1 cellular context compared by ENCODE assay signal in genomic region chr14:23301969-23302289, GRCh38.
TF ChIP-seq lines count a peak whose summit lies in the region.

No MANE protein-coding gene starts in this region.

TF ChIP-seq in HepG2, 621 proteins besides CTCF, POLR2A, EP300 and RAD21 (continued from another document and continues in another):
- peak; percentile 70; the same call in 1 of the 2 replicates for TF ChIP-seq IRF2 (CRISPR knock-in tag; IDR thresholded peaks at IDR 0.05)
- TF ChIP-seq LBX2 (CRISPR knock-in tag; IDR thresholded peaks at IDR 0.05; ENCODE audit: borderline replicate concordance): peak; percentile 93
- TF ChIP-seq KAT7 (CRISPR knock-in tag; IDR thresholded peaks at IDR 0.05; ENCODE audit: borderline replicate concordance): 0 out of 2 replicates have a peak, but pooled peaks have one; percentile 22
- TF ChIP-seq TRIM24 (CRISPR knock-in tag; IDR thresholded peaks at IDR 0.05): no peak
- TF ChIP-seq ETV6 (CRISPR knock-in tag; conservative IDR thresholded peaks at IDR 0.05): peak; percentile 49; the same call in 1 of the 2 replicates
- no peak; the same call in none of the 2 replicates for TF ChIP-seq ZNF263 (CRISPR knock-in tag; IDR thresholded peaks at IDR 0.05)
- peak; percentile 98; the same call in 1 of the 2 replicates for TF ChIP-seq SP140L (CRISPR knock-in tag; IDR thresholded peaks at IDR 0.05; ENCODE audit: borderline replicate concordance)
- TF ChIP-seq ARID5B (CRISPR knock-in tag; IDR thresholded peaks at IDR 0.05): peak; percentile 67; the same call in 1 of the 2 replicates
- TF ChIP-seq NCOR1 (IDR thresholded peaks at IDR 0.05; ENCODE audit: borderline replicate concordance, low read length): no peak
- peak; percentile 75; the same call in 1 of the 2 replicates for TF ChIP-seq NFIB (CRISPR knock-in tag; IDR thresholded peaks at IDR 0.05; ENCODE audit: borderline replicate concordance)
- TF ChIP-seq HMG20A (CRISPR knock-in tag; IDR thresholded peaks at IDR 0.05; ENCODE audit: borderline replicate concordance): no peak
- TF ChIP-seq KMT2A (CRISPR knock-in tag; IDR thresholded peaks at IDR 0.05): no peak; the same call in 1 of the 2 replicates
- 0 out of 2 replicates have a peak, but pooled peaks have one; percentile 21 for TF ChIP-seq SIN3A (IDR thresholded peaks at IDR 0.05; ENCODE audit: borderline replicate concordance, low read depth, low read length)
- TF ChIP-seq RFXANK (CRISPR knock-in tag; IDR thresholded peaks at IDR 0.05): peak; percentile 59
- TF ChIP-seq THAP8 (CRISPR knock-in tag; IDR thresholded peaks at IDR 0.05; ENCODE audit: borderline replicate concordance): no peak
- no peak for TF ChIP-seq SRF (IDR thresholded peaks at IDR 0.05; ENCODE audit: low read depth, low read length)
- TF ChIP-seq HMGXB3 (CRISPR knock-in tag; IDR thresholded peaks at IDR 0.05; ENCODE audit: borderline replicate concordance): peak; percentile 82; the same call in 1 of the 2 replicates
- peak; percentile 14; the same call in 1 of the 2 replicates for TF ChIP-seq RBAK (CRISPR knock-in tag; IDR thresholded peaks at IDR 0.05)
- peak; percentile 92 for TF ChIP-seq ZNF710 (CRISPR knock-in tag; IDR thresholded peaks at IDR 0.05; ENCODE audit: borderline replicate concordance)
- TF ChIP-seq ZNF747 (CRISPR knock-in tag; IDR thresholded peaks at IDR 0.05; ENCODE audit: borderline replicate concordance): peak; percentile 71; the same call in 1 of the 2 replicates
- peak; percentile 92 for TF ChIP-seq ATAD3A (CRISPR knock-in tag; IDR thresholded peaks at IDR 0.05)
- TF ChIP-seq ZFP1 (CRISPR knock-in tag; IDR thresholded peaks at IDR 0.05): peak; percentile 96; the same call in 1 of the 2 replicates
- TF ChIP-seq ZNF644 (CRISPR knock-in tag; IDR thresholded peaks at IDR 0.05; ENCODE audit: low read depth): peak; percentile 46; the same call in 1 of the 2 replicates
- TF ChIP-seq PHF20 (CRISPR knock-in tag; IDR thresholded peaks at IDR 0.05): no peak
- TF ChIP-seq POLR2AphosphoS5 (IDR thresholded peaks at IDR 0.05; ENCODE audit: low read depth, low read length): peak; percentile 83
- peak; percentile 88; the same call in 1 of the 2 replicates for TF ChIP-seq PCBP1 (IDR thresholded peaks at IDR 0.05; ENCODE audit: borderline replicate concordance, low read depth, low read length)
- TF ChIP-seq ZNF230 (CRISPR knock-in tag; IDR thresholded peaks at IDR 0.05): peak; percentile 91
- peak; percentile 68 for TF ChIP-seq ELF1 (CRISPR knock-in tag; IDR thresholded peaks at IDR 0.05)
- TF ChIP-seq EEA1 (CRISPR knock-in tag; IDR thresholded peaks at IDR 0.05; ENCODE audit: borderline replicate concordance): 0 out of 2 replicates have a peak, but pooled peaks have one; percentile 95
- TF ChIP-seq TEAD2 (CRISPR knock-in tag; IDR thresholded peaks at IDR 0.05): peak; percentile 90
- TF ChIP-seq ZBTB20 (CRISPR knock-in tag; IDR thresholded peaks at IDR 0.05; ENCODE audit: borderline replicate concordance, low read depth): peak; percentile 91
- no peak for TF ChIP-seq NBN (conservative IDR thresholded peaks at IDR 0.05)
- TF ChIP-seq FOSL1 (CRISPR knock-in tag; IDR thresholded peaks at IDR 0.05; ENCODE audit: borderline replicate concordance): peak; percentile 46; the same call in 1 of the 2 replicates
- peak; percentile 65 for TF ChIP-seq SAP130 (CRISPR knock-in tag; IDR thresholded peaks at IDR 0.05; ENCODE audit: low read depth)
- TF ChIP-seq ATF5 (CRISPR knock-in tag; IDR thresholded peaks at IDR 0.05; ENCODE audit: low read depth): peak; percentile 93; the same call in 1 of the 2 replicates
- TF ChIP-seq ZNF33B (CRISPR knock-in tag; IDR thresholded peaks at IDR 0.05): peak; percentile 100
- TF ChIP-seq CHCHD3 (CRISPR knock-in tag; IDR thresholded peaks at IDR 0.05): no peak; the same call in 1 of the 2 replicates
- TF ChIP-seq KAT8 (CRISPR knock-in tag; IDR thresholded peaks at IDR 0.05): peak; percentile 62; the same call in 1 of the 2 replicates
- TF ChIP-seq FOXP4 (CRISPR knock-in tag; IDR thresholded peaks at IDR 0.05): peak; percentile 58
- 0 out of 2 replicates have a peak, but pooled peaks have one; percentile 2 for TF ChIP-seq ELF4 (CRISPR knock-in tag; IDR thresholded peaks at IDR 0.05; ENCODE audit: borderline replicate concordance)
- peak; percentile 93 for TF ChIP-seq ZNF557 (CRISPR knock-in tag; IDR thresholded peaks at IDR 0.05)
- TF ChIP-seq DMAP1 (CRISPR knock-in tag; IDR thresholded peaks at IDR 0.05): peak; percentile 82; the same call in 1 of the 2 replicates
- TF ChIP-seq CENPBD1 (CRISPR knock-in tag; IDR thresholded peaks at IDR 0.05; ENCODE audit: borderline replicate concordance, low read depth): no peak
- 0 out of 2 replicates have a peak, but pooled peaks have one; percentile 78 for TF ChIP-seq ZBTB42 (CRISPR knock-in tag; IDR thresholded peaks at IDR 0.05)
- peak; percentile 97 for TF ChIP-seq CBX1 (IDR thresholded peaks at IDR 0.05; ENCODE audit: low read depth)
- TF ChIP-seq ZNF280D (CRISPR knock-in tag; IDR thresholded peaks at IDR 0.05): peak; percentile 97
- TF ChIP-seq ZNF746 (CRISPR knock-in tag; IDR thresholded peaks at IDR 0.05): no peak
- TF ChIP-seq SMAD3 (CRISPR knock-in tag; IDR thresholded peaks at IDR 0.05): 0 out of 2 replicates have a peak, but pooled peaks have one; percentile 81
- TF ChIP-seq ZNF160 (CRISPR knock-in tag; IDR thresholded peaks at IDR 0.05): peak; percentile 90; the same call in 1 of the 2 replicates
